Comparison of ENCODE assay signal across 13 cellular contexts in the genomic region with DNA sequence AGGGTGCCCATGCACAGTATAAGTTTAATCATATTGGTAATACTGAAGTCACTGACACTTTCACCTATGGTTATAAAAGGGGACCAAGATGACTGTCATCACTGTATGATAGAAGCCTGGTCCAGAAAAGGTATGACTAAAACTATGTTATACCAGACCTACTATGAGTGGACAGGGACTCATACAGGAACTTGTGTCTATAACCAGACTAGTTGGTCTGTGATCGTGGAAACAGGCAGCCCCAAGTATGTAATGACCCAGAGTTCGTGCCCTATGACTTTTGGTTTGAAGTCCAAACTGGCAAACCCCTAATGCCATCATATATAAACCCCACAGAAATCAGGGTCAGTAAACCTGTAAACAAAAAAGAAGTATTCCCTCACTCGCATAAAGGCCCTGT.
DNase-seq lines count a peak whose midpoint lies in the region; ATAC-seq lines count a peak whose summit lies in the region.
"Had no signal": no experiment of that assay in that cellular context is flagged by ENCODE, and none has a peak within 500 bp of the region (broad histone marks: within the 10 kb centered on the region; RNA-seq: fewer than 3 reads in every experiment).

No MANE protein-coding gene starts in this region.

- DNase-seq in activated CD4-positive, alpha-beta T cell treated with anti-CD3 and anti-CD28 coated beads for 48 hours = peak; percentile 11
- DNase-seq in activated CD4-positive, alpha-beta T cell treated with anti-CD3 and anti-CD28 coated beads for 4 hours = no peak
- DNase-seq in activated naive CD8-positive, alpha-beta T cell treated with anti-CD3 and anti-CD28 coated beads, Interleukin-2, amount 50 U/mL, for 24 hours = no peak
- DNase-seq in activated naive CD8-positive, alpha-beta T cell treated with anti-CD3 and anti-CD28 coated beads for 36 hours = no peak
- DNase-seq in T-helper 2 cell treated with Interferon-gamma antibody and Interleukin-4, amounts not matched to agents 5 μg/mL and 100 μg/mL, for 36 hours (ENCODE audit: low spot score) = peak; percentile 8
- peak in 1 of 2 donors; percentile 18 for DNase-seq in stimulated activated naive CD8-positive, alpha-beta T cell treated with anti-CD3 and anti-CD28 coated beads, Interleukin-15, amount 100 ng/mL, for 72 hours
- no peak for DNase-seq in NCI-H1436 (lab: John Stamatoyannopoulos, UW)
- DNase-seq: ACHN; Calu3; CD4-positive, CD25-positive, alpha-beta regulatory T cell; DMS 273 treated with DMSO at 0.1 percent for 48 hours; GM23248; H7 had no signal

- H3K9me3 Mint-ChIP-seq in activated naive CD8-positive, alpha-beta T cell treated with anti-CD3 and anti-CD28 coated beads, Interleukin-2, amount 50 U/mL, for 24 hours = no peaks in the 10 kb centered on the region
- no peaks in the 10 kb centered on the region for H3K9me3 Mint-ChIP-seq in activated naive CD8-positive, alpha-beta T cell treated with anti-CD3 and anti-CD28 coated beads for 36 hours
- H3K9me3 Mint-ChIP-seq in T-helper 2 cell treated with Interferon-gamma antibody and Interleukin-4, amounts not matched to agents 5 μg/mL and 100 μg/mL, for 36 hours = no peaks in the 10 kb centered on the region
- no peaks in the 10 kb centered on the region for H3K9me3 Mint-ChIP-seq in stimulated activated naive CD8-positive, alpha-beta T cell treated with anti-CD3 and anti-CD28 coated beads, Interleukin-15, amount 100 ng/mL, for 72 hours
- H3K9me3 Mint-ChIP-seq: CD4-positive, CD25-positive, alpha-beta regulatory T cell had no signal

- peak; percentile 22 for ATAC-seq in activated naive CD8-positive, alpha-beta T cell treated with anti-CD3 and anti-CD28 coated beads, Interleukin-2, amount 50 U/mL, for 24 hours
- peak; percentile 77 for ATAC-seq in stimulated activated naive CD8-positive, alpha-beta T cell treated with anti-CD3 and anti-CD28 coated beads, Interleukin-15, amount 100 ng/mL, for 72 hours

- peaks cover 24% of the 10 kb centered on the region for H3K36me3 Mint-ChIP-seq in activated naive CD8-positive, alpha-beta T cell treated with anti-CD3 and anti-CD28 coated beads, Interleukin-2, amount 50 U/mL, for 24 hours (ENCODE audit: low read depth)
- H3K36me3 Mint-ChIP-seq in activated naive CD8-positive, alpha-beta T cell treated with anti-CD3 and anti-CD28 coated beads for 36 hours = peaks cover 17% of the 10 kb centered on the region
- peaks cover 16% of the 10 kb centered on the region for H3K36me3 Mint-ChIP-seq in T-helper 2 cell treated with Interferon-gamma antibody and Interleukin-4, amounts not matched to agents 5 μg/mL and 100 μg/mL, for 36 hours (ENCODE audit: low read depth)
- H3K36me3 Mint-ChIP-seq: CD4-positive, CD25-positive, alpha-beta regulatory T cell had no signal

- H3K4me3 Mint-ChIP-seq in activated naive CD8-positive, alpha-beta T cell treated with anti-CD3 and anti-CD28 coated beads, Interleukin-2, amount 50 U/mL, for 24 hours = no peak overlapping the region
- H3K4me3 Mint-ChIP-seq in activated naive CD8-positive, alpha-beta T cell treated with anti-CD3 and anti-CD28 coated beads for 36 hours = no peak overlapping the region
- H3K4me3 Mint-ChIP-seq in T-helper 2 cell treated with Interferon-gamma antibody and Interleukin-4, amounts not matched to agents 5 μg/mL and 100 μg/mL, for 36 hours = no peak overlapping the region
- no peak overlapping the region for H3K4me3 Mint-ChIP-seq in stimulated activated naive CD8-positive, alpha-beta T cell treated with anti-CD3 and anti-CD28 coated beads, Interleukin-15, amount 100 ng/mL, for 72 hours
- H3K4me3 Mint-ChIP-seq: CD4-positive, CD25-positive, alpha-beta regulatory T cell had no signal

- no peaks in the 10 kb centered on the region for H3K27me3 Mint-ChIP-seq in activated naive CD8-positive, alpha-beta T cell treated with anti-CD3 and anti-CD28 coated beads, Interleukin-2, amount 50 U/mL, for 24 hours
- H3K27me3 Mint-ChIP-seq in activated naive CD8-positive, alpha-beta T cell treated with anti-CD3 and anti-CD28 coated beads for 36 hours = no peaks in the 10 kb centered on the region
- no peaks in the 10 kb centered on the region for H3K27me3 Mint-ChIP-seq in T-helper 2 cell treated with Interferon-gamma antibody and Interleukin-4, amounts not matched to agents 5 μg/mL and 100 μg/mL, for 36 hours (ENCODE audit: low read depth)
- H3K27me3 Mint-ChIP-seq in stimulated activated naive CD8-positive, alpha-beta T cell treated with anti-CD3 and anti-CD28 coated beads, Interleukin-15, amount 100 ng/mL, for 72 hours = no peaks in the 10 kb centered on the region
- H3K27me3 Mint-ChIP-seq: CD4-positive, CD25-positive, alpha-beta regulatory T cell had no signal

- no peak overlapping the region for H3K27ac Mint-ChIP-seq in activated naive CD8-positive, alpha-beta T cell treated with anti-CD3 and anti-CD28 coated beads, Interleukin-2, amount 50 U/mL, for 24 hours
- H3K27ac Mint-ChIP-seq in activated naive CD8-positive, alpha-beta T cell treated with anti-CD3 and anti-CD28 coated beads for 36 hours = no peak overlapping the region
- no peak overlapping the region for H3K27ac Mint-ChIP-seq in T-helper 2 cell treated with Interferon-gamma antibody and Interleukin-4, amounts not matched to agents 5 μg/mL and 100 μg/mL, for 36 hours
- H3K27ac Mint-ChIP-seq in stimulated activated naive CD8-positive, alpha-beta T cell treated with anti-CD3 and anti-CD28 coated beads, Interleukin-15, amount 100 ng/mL, for 72 hours = no peak overlapping the region
- H3K27ac Mint-ChIP-seq: CD4-positive, CD25-positive, alpha-beta regulatory T cell had no signal

- peaks cover 15% of the 10 kb centered on the region for H3K4me1 Mint-ChIP-seq in activated naive CD8-positive, alpha-beta T cell treated with anti-CD3 and anti-CD28 coated beads, Interleukin-2, amount 50 U/mL, for 24 hours
- peaks cover 10% of the 10 kb centered on the region for H3K4me1 Mint-ChIP-seq in activated naive CD8-positive, alpha-beta T cell treated with anti-CD3 and anti-CD28 coated beads for 36 hours
- H3K4me1 Mint-ChIP-seq in T-helper 2 cell treated with Interferon-gamma antibody and Interleukin-4, amounts not matched to agents 5 μg/mL and 100 μg/mL, for 36 hours (ENCODE audit: low read depth) = peaks cover 10% of the 10 kb centered on the region
- H3K4me1 Mint-ChIP-seq in stimulated activated naive CD8-positive, alpha-beta T cell treated with anti-CD3 and anti-CD28 coated beads, Interleukin-15, amount 100 ng/mL, for 72 hours = peaks cover 20% of the 10 kb centered on the region

Comparison
In these comparisons a context has a peak if more than half of its experiments do, and no peak if none do; other contexts are left out.
1. DNase-seq: peak in activated CD4-positive, alpha-beta T cell treated with anti-CD3 and anti-CD28 coated beads for 48 hours (single experiment) and T-helper 2 cell treated with Interferon-gamma antibody and Interleukin-4, amounts not matched to agents 5 μg/mL and 100 μg/mL, for 36 hours (single experiment); none in activated CD4-positive, alpha-beta T cell treated with anti-CD3 and anti-CD28 coated beads for 4 hours (0 of 2), activated naive CD8-positive, alpha-beta T cell treated with anti-CD3 and anti-CD28 coated beads, Interleukin-2, amount 50 U/mL, for 24 hours (single experiment), activated naive CD8-positive, alpha-beta T cell treated with anti-CD3 and anti-CD28 coated beads for 36 hours (single experiment) and NCI-H1436 (single experiment).